24 cellular contexts compared by ENCODE assay signal in genomic region chr2:133369896-133370295, GRCh38.
A peak's percentile ranks its signal among the peaks of the same experiment; 100 is the strongest.
DNase-seq lines count a peak whose midpoint lies in the region; ATAC-seq, FAIRE-seq and TF ChIP-seq lines count a peak whose summit lies in the region.
"Had no signal": no experiment of that assay in that cellular context is flagged by ENCODE, and none has a peak within 500 bp of the region (broad histone marks: within the 10 kb centered on the region; RNA-seq: fewer than 3 reads in every experiment).

No MANE protein-coding gene starts in this region.

- H3K27me3 ChIP-seq in stomach = no peaks in the 10 kb centered on the region
- H3K27me3 ChIP-seq: BE2C had no signal

- DNase-seq in A549 (ENCODE audit: low read depth in 1 of 2, low spot score in 1 of 2) = no peak
- DNase-seq in HK-2 (ENCODE audit: unreplicated experiment) = peak; percentile 7
- peak; percentile 77 for DNase-seq in SK-MEL-5 (ENCODE audit: low read depth, low spot score)
- peak; percentile 46 for DNase-seq in kidney tubule cell (ENCODE audit: low spot score)
- DNase-seq in stomach = no peak
- DNase-seq in midbrain (lab: John Stamatoyannopoulos, UW) = no peak
- DNase-seq in NCI-H1105 treated with DMSO at 0.1 percent for 48 hours (lab: John Stamatoyannopoulos, UW) = no peak
- DNase-seq: 8988T; BE2C; CD4-positive, CD25-positive, alpha-beta regulatory T cell; COR-L47; DMS153; EL; GM23248; KG1; MV-4-11; NCI-H1417 treated with DMSO at 0.1 percent for 48 hours; NCI-H1930; NCI-H2171 treated with DMSO at 0.1 percent for 48 hours; NCI-H446; PC-9 had no signal

- TF ChIP-seq POLR2A in A549 (IDR thresholded peaks at IDR 0.05; ENCODE audit: low read length) = no peak
- TF ChIP-seq POLR2A in stomach (IDR thresholded peaks at IDR 0.05) = no peak

- CTCF ChIA-PET in A549 (lab: Yijun Ruan, JAX) = no interaction called here

- POLR2A ChIA-PET in A549 (lab: Yijun Ruan, JAX) = no interaction called here

- TF ChIP-seq CTCF in A549 (IDR thresholded peaks at IDR 0.05) (no peak), stomach (IDR thresholded peaks at IDR 0.05) (no peak)

- H3K4me1 ChIP-seq in A549 (peaks cover 24% of the 10 kb centered on the region), stomach (no peaks in the 10 kb centered on the region)
- H3K4me1 ChIP-seq: BE2C had no signal

- TF ChIP-seq RAD21 in A549 (conservative IDR thresholded peaks at IDR 0.05 in 1 of 2, IDR thresholded peaks at IDR 0.05 in 1 of 2) = no peak

- FAIRE-seq in A549 (lab: Jason Lieb, UNC) = no peak
- FAIRE-seq: GM12891, GM19239 had no signal

- no peaks in the 10 kb centered on the region for H3K9me3 ChIP-seq in A549
- no peaks in the 10 kb centered on the region for H3K9me3 ChIP-seq in stomach
- H3K9me3 ChIP-seq: BE2C had no signal

- ATAC-seq in A549 (no peak), HG02840 (IDR thresholded peaks at IDR 0.05; ENCODE audit: low FRiP score, unreplicated experiment) (no peak)

- in situ Hi-C loops in SK-MEL-5 (cut with HindIII; ENCODE audit: low pct_unique_long_range_greater_than_20kb, low sequenced_read_pairs) = no loop called here

- no peaks in the 10 kb centered on the region for H3K36me3 ChIP-seq in stomach
- H3K36me3 ChIP-seq: BE2C had no signal

- H3K27ac ChIP-seq in A549 (0 out of 6 replicates have a peak overlapping the region, but pooled peaks of 1 of the 2 experiments have one; percentile 13), stomach (no peak overlapping the region)
- H3K27ac ChIP-seq: GM23248, PC-9 had no signal

- 62% methylated on average over 2 of the region's 2 CpGs for WGBS in A549 (ENCODE audit: missing lambda C conversion rate)
- WGBS in stomach, 5 donors = 68 to 84% (median 83%) methylated on average over 2 of the region's 2 CpGs

- TF ChIP-seq EP300 in A549 (IDR thresholded peaks at IDR 0.05) = no peak
- TF ChIP-seq EP300 in stomach (IDR thresholded peaks at IDR 0.05) = no peak

- H3K4me3 ChIP-seq in A549 (no peak overlapping the region), stomach (no peak overlapping the region)
- H3K4me3 ChIP-seq: GM23248, PC-9 had no signal

- peak overlapping the region; percentile 25; the same call in 2 of the 3 replicates for H3K4me2 ChIP-seq in A549
- H3K4me2 ChIP-seq: PC-9 had no signal

- intact Hi-C loops in stomach (cut with DNase I; ENCODE audit: low total_unique reads) = no loop called here

TF ChIP-seq in A549, 52 proteins besides CTCF, POLR2A, EP300 and RAD21:
- TF ChIP-seq FOXS1 (CRISPR knock-in tag; IDR thresholded peaks at IDR 0.05) (no peak), POLR2AphosphoS2 (conservative IDR thresholded peaks at IDR 0.05; ENCODE audit: low read length) (no peak), E2F6 (IDR thresholded peaks at IDR 0.05; ENCODE audit: borderline replicate concordance, low read depth) (no peak), RNF2 (IDR thresholded peaks at IDR 0.05; ENCODE audit: borderline replicate concordance, low read depth) (no peak), HES2 (IDR thresholded peaks at IDR 0.05) (no peak), JUNB (IDR thresholded peaks at IDR 0.05) (no peak), KDM5A (IDR thresholded peaks at IDR 0.05) (no peak), ATOH8 (CRISPR knock-in tag; IDR thresholded peaks at IDR 0.05; ENCODE audit: low read depth) (no peak), KDM1A (IDR thresholded peaks at IDR 0.05; ENCODE audit: low read depth) (no peak), MAFK (IDR thresholded peaks at IDR 0.05; ENCODE audit: partially characterized antibody) (no peak), ZNF302 (CRISPR knock-in tag; IDR thresholded peaks at IDR 0.05) (no peak)

Comparison
In these comparisons a context has a peak if more than half of its experiments do, and no peak if none do; other contexts are left out.
1. DNase-seq: peak in HK-2 (single experiment), SK-MEL-5 (single experiment) and kidney tubule cell (single experiment); none in A549 (0 of 2), stomach (single experiment), midbrain (single experiment) and NCI-H1105 treated with DMSO at 0.1 percent for 48 hours (single experiment).